1 cellular context compared by ENCODE assay signal in genomic region chr5:1513326-1514026, GRCh38.
TF ChIP-seq lines count a peak whose summit lies in the region.

No MANE protein-coding gene starts in this region.

TF ChIP-seq in IMR-90, 13 proteins besides CTCF, POLR2A, EP300 and RAD21 (continued from another document):
- TF ChIP-seq RFX5 (IDR thresholded peaks at IDR 0.05; ENCODE audit: low read depth, low read length), result no peak
